ENCODE assay signal across 1 cellular context in the genomic region with DNA sequence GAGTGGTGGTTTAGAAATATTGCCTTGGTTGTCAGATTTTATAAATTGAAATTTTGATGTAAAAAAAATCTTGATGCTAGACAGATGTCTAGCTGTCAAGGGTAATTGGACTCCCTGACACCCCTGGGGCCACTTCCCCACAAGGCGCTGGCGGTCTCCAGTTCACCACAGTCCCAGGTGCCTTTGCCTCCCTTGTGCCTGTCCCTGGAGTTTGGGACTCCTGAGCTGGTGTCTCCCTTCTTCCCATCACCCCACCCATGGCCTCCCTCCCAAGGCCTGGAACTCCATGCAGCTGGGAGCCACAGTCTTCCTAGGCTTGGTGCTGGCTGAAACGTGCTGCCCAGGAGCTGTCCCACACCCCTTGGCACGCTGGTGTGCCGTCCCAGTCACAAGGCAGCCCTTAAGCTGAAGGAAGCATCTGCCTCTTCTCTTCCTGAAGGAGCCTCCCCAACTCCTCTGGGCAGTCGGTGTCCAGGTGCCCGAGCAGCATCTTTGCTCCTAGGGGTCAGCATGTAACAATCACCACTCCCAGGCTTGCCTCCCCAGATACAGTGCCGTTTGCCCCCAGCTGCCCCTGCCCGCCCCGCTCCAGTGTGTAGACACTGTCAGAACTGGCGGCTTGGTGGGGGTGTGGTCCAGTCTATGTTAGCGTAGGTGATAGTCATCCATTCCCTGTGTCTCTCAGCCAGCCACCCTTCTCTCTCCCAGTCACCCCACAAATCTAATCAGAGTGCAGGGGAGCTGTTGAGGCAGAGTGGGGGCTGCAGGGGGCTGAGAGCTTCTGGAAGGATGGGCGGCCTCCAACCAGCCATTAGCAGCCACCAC.
TF ChIP-seq lines count a peak whose summit lies in the region.

No MANE protein-coding gene starts in this region.

TF ChIP-seq in WTC11, 78 proteins besides CTCF, POLR2A, EP300 and RAD21:
- TF ChIP-seq STAT6 (CRISPR knock-in tag; conservative IDR thresholded peaks at IDR 0.05; ENCODE audit: low read depth) (no peak), MAX (CRISPR knock-in tag; IDR thresholded peaks at IDR 0.05) (no peak), ZNF232 (CRISPR knock-in tag; IDR thresholded peaks at IDR 0.05) (no peak), TEAD4 (CRISPR knock-in tag; IDR thresholded peaks at IDR 0.05) (no peak), NR2C2 (CRISPR knock-in tag; IDR thresholded peaks at IDR 0.05) (no peak), FOXJ3 (CRISPR knock-in tag; IDR thresholded peaks at IDR 0.05; ENCODE audit: borderline replicate concordance) (no peak), ZNF416 (CRISPR knock-in tag; IDR thresholded peaks at IDR 0.05) (no peak), HMGXB4 (CRISPR knock-in tag; IDR thresholded peaks at IDR 0.05) (no peak), NR1H2 (CRISPR knock-in tag; IDR thresholded peaks at IDR 0.05) (no peak), ZNF138 (CRISPR knock-in tag; conservative IDR thresholded peaks at IDR 0.05) (no peak)
- TF ChIP-seq, protein P1, sequence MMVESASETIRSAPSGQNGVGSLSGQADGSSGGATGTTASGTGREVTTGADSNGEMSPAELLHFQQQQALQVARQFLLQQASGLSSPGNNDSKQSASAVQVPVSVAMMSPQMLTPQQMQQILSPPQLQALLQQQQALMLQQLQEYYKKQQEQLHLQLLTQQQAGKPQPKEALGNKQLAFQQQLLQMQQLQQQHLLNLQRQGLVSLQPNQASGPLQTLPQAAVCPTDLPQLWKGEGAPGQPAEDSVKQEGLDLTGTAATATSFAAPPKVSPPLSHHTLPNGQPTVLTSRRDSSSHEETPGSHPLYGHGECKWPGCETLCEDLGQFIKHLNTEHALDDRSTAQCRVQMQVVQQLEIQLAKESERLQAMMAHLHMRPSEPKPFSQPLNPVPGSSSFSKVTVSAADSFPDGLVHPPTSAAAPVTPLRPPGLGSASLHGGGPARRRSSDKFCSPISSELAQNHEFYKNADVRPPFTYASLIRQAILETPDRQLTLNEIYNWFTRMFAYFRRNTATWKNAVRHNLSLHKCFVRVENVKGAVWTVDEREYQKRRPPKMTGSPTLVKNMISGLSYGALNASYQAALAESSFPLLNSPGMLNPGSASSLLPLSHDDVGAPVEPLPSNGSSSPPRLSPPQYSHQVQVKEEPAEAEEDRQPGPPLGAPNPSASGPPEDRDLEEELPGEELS (CRISPR knock-in tag; IDR thresholded peaks at IDR 0.05), result no peak
- TF ChIP-seq, protein P2, sequence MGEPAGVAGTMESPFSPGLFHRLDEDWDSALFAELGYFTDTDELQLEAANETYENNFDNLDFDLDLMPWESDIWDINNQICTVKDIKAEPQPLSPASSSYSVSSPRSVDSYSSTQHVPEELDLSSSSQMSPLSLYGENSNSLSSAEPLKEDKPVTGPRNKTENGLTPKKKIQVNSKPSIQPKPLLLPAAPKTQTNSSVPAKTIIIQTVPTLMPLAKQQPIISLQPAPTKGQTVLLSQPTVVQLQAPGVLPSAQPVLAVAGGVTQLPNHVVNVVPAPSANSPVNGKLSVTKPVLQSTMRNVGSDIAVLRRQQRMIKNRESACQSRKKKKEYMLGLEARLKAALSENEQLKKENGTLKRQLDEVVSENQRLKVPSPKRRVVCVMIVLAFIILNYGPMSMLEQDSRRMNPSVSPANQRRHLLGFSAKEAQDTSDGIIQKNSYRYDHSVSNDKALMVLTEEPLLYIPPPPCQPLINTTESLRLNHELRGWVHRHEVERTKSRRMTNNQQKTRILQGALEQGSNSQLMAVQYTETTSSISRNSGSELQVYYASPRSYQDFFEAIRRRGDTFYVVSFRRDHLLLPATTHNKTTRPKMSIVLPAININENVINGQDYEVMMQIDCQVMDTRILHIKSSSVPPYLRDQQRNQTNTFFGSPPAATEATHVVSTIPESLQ (CRISPR knock-in tag; IDR thresholded peaks at IDR 0.05), result no peak
